ENCODE assay signal across 1 cellular context in genomic region chr1:33255347-33256311, GRCh38.
A peak's percentile ranks its signal among the peaks of the same experiment; 100 is the strongest.
TF ChIP-seq lines count a peak whose summit lies in the region.

No MANE protein-coding gene starts in this region.

TF ChIP-seq in GM12878, 131 proteins besides CTCF, POLR2A, EP300 and RAD21 (continued from another document and continues in another):
- TF ChIP-seq CUX1 (IDR thresholded peaks at IDR 0.05; ENCODE audit: insufficient replicate concordance, low read depth, low read length) (no peak), ZNF24 (IDR thresholded peaks at IDR 0.05) (no peak), GABPA (IDR thresholded peaks at IDR 0.05; ENCODE audit: low read depth) (no peak), PAX5 (IDR thresholded peaks at IDR 0.05; ENCODE audit: borderline replicate concordance, low read depth, low read length) (no peak), SMAD5 (IDR thresholded peaks at IDR 0.05; ENCODE audit: low read depth) (no peak), E4F1 (IDR thresholded peaks at IDR 0.05; ENCODE audit: borderline replicate concordance, partially characterized antibody) (no peak), CBX3 (IDR thresholded peaks at IDR 0.05; ENCODE audit: borderline replicate concordance, low read depth) (no peak), SKIL (IDR thresholded peaks at IDR 0.05; ENCODE audit: low read depth, poor library complexity, severe bottlenecking) (no peak), ZSCAN29 (IDR thresholded peaks at IDR 0.05) (no peak), EED (IDR thresholded peaks at IDR 0.05; ENCODE audit: low read depth) (peak; percentile 30; the same call in 1 of the 2 replicates), ZBTB40 (IDR thresholded peaks at IDR 0.05; ENCODE audit: borderline replicate concordance) (no peak), IRF3 (IDR thresholded peaks at IDR 0.05) (no peak), KLF5 (IDR thresholded peaks at IDR 0.05; ENCODE audit: partially characterized antibody) (no peak), TBL1XR1 (IDR thresholded peaks at IDR 0.05; ENCODE audit: low read depth, low read length) (no peak), TCF7 (IDR thresholded peaks at IDR 0.05; ENCODE audit: borderline replicate concordance) (no peak), TARDBP (IDR thresholded peaks at IDR 0.05; ENCODE audit: borderline replicate concordance) (no peak), NBN (IDR thresholded peaks at IDR 0.05) (no peak), JUND (IDR thresholded peaks at IDR 0.05; ENCODE audit: low read depth, low read length) (no peak), CEBPB (IDR thresholded peaks at IDR 0.05; ENCODE audit: borderline replicate concordance in 1 of 2, low read depth in 2 of 2, low read length in 2 of 2) (no peak), ZBTB33 (IDR thresholded peaks at IDR 0.05) (no peak), STAT3 (IDR thresholded peaks at IDR 0.05; ENCODE audit: low read depth, low read length) (no peak), TAF1 (IDR thresholded peaks at IDR 0.05; ENCODE audit: borderline replicate concordance, low read depth, low read length) (0 out of 2 replicates have a peak, but pooled peaks have one; percentile 25), BCL11A (IDR thresholded peaks at IDR 0.05; ENCODE audit: low read depth, low read length) (no peak), PBX3 (IDR thresholded peaks at IDR 0.05; ENCODE audit: insufficient replicate concordance, low read depth, low read length) (no peak), ATF3 (IDR thresholded peaks at IDR 0.05; ENCODE audit: borderline replicate concordance, extremely low read depth, low read depth, low read length) (no peak), RAD51 (IDR thresholded peaks at IDR 0.05) (no peak), SIX5 (IDR thresholded peaks at IDR 0.05; ENCODE audit: low read depth, low read length, severe bottlenecking) (no peak), FOXM1 (IDR thresholded peaks at IDR 0.05; ENCODE audit: low read depth, low read length) (no peak), SRF (IDR thresholded peaks at IDR 0.05; ENCODE audit: low read depth in 2 of 2, low read length in 2 of 2) (no peak), POU2F2 (IDR thresholded peaks at IDR 0.05; ENCODE audit: borderline replicate concordance, low read depth, low read length) (no peak), HSF1 (IDR thresholded peaks at IDR 0.05; ENCODE audit: low read depth, low read length) (no peak), NFIC (IDR thresholded peaks at IDR 0.05; ENCODE audit: low read depth, low read length) (no peak), HDAC2 (IDR thresholded peaks at IDR 0.05) (no peak), ZBED1 (IDR thresholded peaks at IDR 0.05; ENCODE audit: borderline replicate concordance) (no peak), CBX5 (IDR thresholded peaks at IDR 0.05; ENCODE audit: low read depth) (no peak), HCFC1 (IDR thresholded peaks at IDR 0.05; ENCODE audit: low read length) (no peak), CBFB (IDR thresholded peaks at IDR 0.05; ENCODE audit: low read depth) (no peak), SREBF2 (IDR thresholded peaks at IDR 0.05; ENCODE audit: low read length) (no peak), MXI1 (IDR thresholded peaks at IDR 0.05; ENCODE audit: low read depth, low read length) (no peak), ESRRA (IDR thresholded peaks at IDR 0.05; ENCODE audit: low read length) (no peak), EGR1 (IDR thresholded peaks at IDR 0.05; ENCODE audit: borderline replicate concordance in 1 of 2, low read depth in 2 of 2, low read length in 2 of 2) (no peak), MEF2B (IDR thresholded peaks at IDR 0.05; ENCODE audit: partially characterized antibody, poor library complexity, severe bottlenecking) (no peak)
